8 cellular contexts compared by ENCODE assay signal in genomic region chr4:52037730-52038108, GRCh38. TPM values are rescaled to one million over a fixed set of nuclear protein-coding genes. Genes with fewer than 3 reads are reported as not detected.
DNase-seq lines count a peak whose midpoint lies in the region; ATAC-seq, FAIRE-seq and TF ChIP-seq lines count a peak whose summit lies in the region.

No MANE protein-coding gene starts in this region.

- H3K4me3 ChIP-seq in right atrium auricular region: peak overlapping the region; percentile 76 to 82

- no peaks in the 10 kb centered on the region for H3K36me3 ChIP-seq in right atrium auricular region

- H3K36me3 Mint-ChIP-seq in HFFc6 (ENCODE audit: low read depth): peaks cover 16% of the 10 kb centered on the region
- H3K36me3 Mint-ChIP-seq in activated naive CD8-positive, alpha-beta T cell treated with anti-CD3 and anti-CD28 coated beads, Interleukin-2, amount 50 U/mL, for 24 hours (ENCODE audit: low read depth): no peaks in the 10 kb centered on the region
- H3K36me3 Mint-ChIP-seq in progenitor cell of endocrine pancreas (ENCODE audit: insufficient read depth): no peaks in the 10 kb centered on the region

- H3K27ac ChIP-seq in right atrium auricular region: peak overlapping the region; percentile 81 to 85

- H3K27ac Mint-ChIP-seq in HFFc6 (peak overlapping the region; percentile 80), progenitor cell of endocrine pancreas (peak overlapping the region; percentile 83)
- H3K27ac Mint-ChIP-seq in activated naive CD8-positive, alpha-beta T cell treated with anti-CD3 and anti-CD28 coated beads, Interleukin-2, amount 50 U/mL, for 24 hours: peak overlapping the region; percentile 29

- H3K4me3 Mint-ChIP-seq in HFFc6 (peak overlapping the region; percentile 97), progenitor cell of endocrine pancreas (ENCODE audit: low read depth) (peak overlapping the region; percentile 75)
- peak overlapping the region; percentile 85 for H3K4me3 Mint-ChIP-seq in activated naive CD8-positive, alpha-beta T cell treated with anti-CD3 and anti-CD28 coated beads, Interleukin-2, amount 50 U/mL, for 24 hours

- H3K9me3 ChIP-seq in right atrium auricular region: no peaks in the 10 kb centered on the region

- peaks cover 10% of the 10 kb centered on the region for H3K27me3 Mint-ChIP-seq in HFFc6 (ENCODE audit: insufficient read depth)
- H3K27me3 Mint-ChIP-seq in activated naive CD8-positive, alpha-beta T cell treated with anti-CD3 and anti-CD28 coated beads, Interleukin-2, amount 50 U/mL, for 24 hours: peaks cover 11% of the 10 kb centered on the region
- H3K27me3 Mint-ChIP-seq in progenitor cell of endocrine pancreas: peaks cover 21% of the 10 kb centered on the region

- peaks cover 0 to 29% of the 10 kb centered on the region in 2 donors for H3K4me1 ChIP-seq in right atrium auricular region

- H3K4me1 Mint-ChIP-seq in HFFc6 (ENCODE audit: low read depth): peaks cover 36% of the 10 kb centered on the region
- H3K4me1 Mint-ChIP-seq in activated naive CD8-positive, alpha-beta T cell treated with anti-CD3 and anti-CD28 coated beads, Interleukin-2, amount 50 U/mL, for 24 hours: peaks cover 26% of the 10 kb centered on the region
- peaks cover 28% of the 10 kb centered on the region for H3K4me1 Mint-ChIP-seq in progenitor cell of endocrine pancreas (ENCODE audit: low read depth)

- peak; percentile 12 for DNase-seq in activated effector memory CD4-positive, alpha-beta T cell treated with Interleukin-2 at 50 U/mL for 16 hours
- DNase-seq in activated effector memory CD4-positive, alpha-beta T cell treated with anti-CD3 and anti-CD28 coated beads, Interleukin-2, amount 50 U/mL, for 16 hours: no peak
- DNase-seq in HFFc6 (peak; percentile 14), NCI-H1092 (lab: John Stamatoyannopoulos, UW) (peak; percentile 48), right atrium auricular region (ENCODE audit: low spot score) (no peak), progenitor cell of endocrine pancreas (ENCODE audit: low spot score, unreplicated experiment) (peak; percentile 41), D721Med (ENCODE audit: insufficient read length, low spot score) (no peak)
- DNase-seq in activated naive CD8-positive, alpha-beta T cell treated with anti-CD3 and anti-CD28 coated beads, Interleukin-2, amount 50 U/mL, for 24 hours: peak; percentile 19

- ATAC-seq in activated naive CD8-positive, alpha-beta T cell treated with anti-CD3 and anti-CD28 coated beads, Interleukin-2, amount 50 U/mL, for 24 hours: peak; percentile 33

- no peaks in the 10 kb centered on the region for H3K9me3 Mint-ChIP-seq in HFFc6
- no peaks in the 10 kb centered on the region for H3K9me3 Mint-ChIP-seq in activated naive CD8-positive, alpha-beta T cell treated with anti-CD3 and anti-CD28 coated beads, Interleukin-2, amount 50 U/mL, for 24 hours
- H3K9me3 Mint-ChIP-seq in progenitor cell of endocrine pancreas (ENCODE audit: low read depth): no peaks in the 10 kb centered on the region

- TF ChIP-seq CTCF in HFFc6 (IDR thresholded peaks at IDR 0.05) (no peak), right atrium auricular region (IDR thresholded peaks at IDR 0.05) (no peak), progenitor cell of endocrine pancreas (IDR thresholded peaks at IDR 0.05; ENCODE audit: unreplicated experiment) (no peak), D721Med (IDR thresholded peaks at IDR 0.05; ENCODE audit: insufficient read depth, missing control alignments) (no peak)

- no peak for FAIRE-seq in D721Med (lab: Jason Lieb, UNC)

- H3K27me3 ChIP-seq in right atrium auricular region: no peaks in the 10 kb centered on the region

RNA-seq across cellular contexts. Expression of gene SGCB, which starts 0.4 kb away (rescaled TPM):
- 100 to 1,000 TPM in 4 of 6 experiments, 10 to 100 TPM in 2; 93.0 to 117 (median 110) TPM for total RNA-seq in HFFc6 (2021; fragmentation: NEBNext Ultra II Directional; extraction: Animal tissue kit (Norgen Biotek cat#: 25700))
- 10 to 100 TPM; 34.2 to 63.9 TPM for total RNA-seq in right atrium auricular region
- 29.7 and 30.1 TPM in 2 replicates for total RNA-seq in progenitor cell of endocrine pancreas

RNA-seq across cellular contexts. Expression of gene SPATA18, which starts 13.4 kb away (rescaled TPM):
- total RNA-seq in HFFc6 (2021; fragmentation: NEBNext Ultra II Directional; extraction: Animal tissue kit (Norgen Biotek cat#: 25700)): 10 to 100 TPM in 5 of 6 experiments, 1 to 10 TPM in 1; 6.9 to 12.9 (median 12.0) TPM
- total RNA-seq in right atrium auricular region (1 to 10 TPM; 2.2 to 4.3 TPM), progenitor cell of endocrine pancreas (7.4 and 8.5 TPM in 2 replicates)

RNA-seq across cellular contexts. Expression of gene LRRC66, which starts 17.6 kb away (rescaled TPM):
- under 1 TPM; 0.11 to 0.23 (median 0.14) TPM for total RNA-seq in HFFc6 (2021; fragmentation: NEBNext Ultra II Directional; extraction: Animal tissue kit (Norgen Biotek cat#: 25700))
- total RNA-seq in right atrium auricular region: under 1 TPM in 1 of 2 donors, not detected in 1; 0.08 TPM
- total RNA-seq in progenitor cell of endocrine pancreas: 0.38 and 0.58 TPM in 2 replicates

Comparison
In these comparisons a context has a peak if more than half of its experiments do, and no peak if none do; other contexts are left out.
1. DNase-seq: peak in activated effector memory CD4-positive, alpha-beta T cell treated with Interleukin-2 at 50 U/mL for 16 hours (single experiment), HFFc6 (single experiment), NCI-H1092 (single experiment), activated naive CD8-positive, alpha-beta T cell treated with anti-CD3 and anti-CD28 coated beads, Interleukin-2, amount 50 U/mL, for 24 hours (single experiment) and progenitor cell of endocrine pancreas (single experiment); none in activated effector memory CD4-positive, alpha-beta T cell treated with anti-CD3 and anti-CD28 coated beads, Interleukin-2, amount 50 U/mL, for 16 hours (single experiment), right atrium auricular region (single experiment) and D721Med (single experiment).
2. H3K27ac Mint-ChIP-seq: peak in every context shown above with its lines; median percentile 83 in progenitor cell of endocrine pancreas; 80 in HFFc6; 29 in activated naive CD8-positive, alpha-beta T cell treated with anti-CD3 and anti-CD28 coated beads, Interleukin-2, amount 50 U/mL, for 24 hours.
3. Peak in every context shown above with its lines, with median percentiles within 50 percentile points of each other: H3K4me3 Mint-ChIP-seq.